ENCODE assay signal across 1 cellular context in the genomic region with DNA sequence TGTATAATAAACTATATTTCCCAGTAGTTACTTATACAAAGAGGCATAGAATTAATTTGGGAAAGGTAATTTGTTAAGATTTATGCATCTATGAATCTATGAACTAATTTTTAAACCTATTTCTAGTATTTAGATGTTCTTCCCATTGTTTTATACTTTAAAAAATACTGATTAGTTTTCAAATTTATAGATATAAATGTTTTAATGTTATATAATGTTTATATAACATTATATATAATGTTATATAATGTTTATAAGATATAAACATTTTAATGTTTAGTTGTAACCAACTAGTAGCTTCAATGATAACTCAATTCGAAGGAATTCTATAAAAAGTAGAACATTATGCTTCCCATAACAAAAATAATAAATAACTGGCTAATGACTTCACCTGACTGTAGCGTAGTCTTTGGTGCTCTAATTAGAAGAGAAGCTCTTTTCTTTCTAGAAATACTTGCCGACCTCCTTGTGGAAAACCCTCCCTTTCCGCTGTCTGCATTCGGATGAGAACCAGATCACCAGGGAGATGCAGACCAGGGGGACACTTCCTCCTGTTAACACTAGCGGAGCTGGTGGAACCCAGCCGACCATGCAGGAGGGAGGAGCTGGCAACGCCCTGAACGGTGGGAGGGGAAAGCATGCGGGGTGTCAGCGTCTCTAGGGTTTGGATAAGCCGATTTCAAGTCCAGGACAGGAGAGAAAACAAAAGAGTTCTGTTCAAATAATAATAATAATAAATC.
TF ChIP-seq lines count a peak whose summit lies in the region.

No MANE protein-coding gene starts in this region.

TF ChIP-seq in GM12878, 131 proteins besides CTCF, POLR2A, EP300 and RAD21 (continued from another document):
- TF ChIP-seq, protein P1, sequence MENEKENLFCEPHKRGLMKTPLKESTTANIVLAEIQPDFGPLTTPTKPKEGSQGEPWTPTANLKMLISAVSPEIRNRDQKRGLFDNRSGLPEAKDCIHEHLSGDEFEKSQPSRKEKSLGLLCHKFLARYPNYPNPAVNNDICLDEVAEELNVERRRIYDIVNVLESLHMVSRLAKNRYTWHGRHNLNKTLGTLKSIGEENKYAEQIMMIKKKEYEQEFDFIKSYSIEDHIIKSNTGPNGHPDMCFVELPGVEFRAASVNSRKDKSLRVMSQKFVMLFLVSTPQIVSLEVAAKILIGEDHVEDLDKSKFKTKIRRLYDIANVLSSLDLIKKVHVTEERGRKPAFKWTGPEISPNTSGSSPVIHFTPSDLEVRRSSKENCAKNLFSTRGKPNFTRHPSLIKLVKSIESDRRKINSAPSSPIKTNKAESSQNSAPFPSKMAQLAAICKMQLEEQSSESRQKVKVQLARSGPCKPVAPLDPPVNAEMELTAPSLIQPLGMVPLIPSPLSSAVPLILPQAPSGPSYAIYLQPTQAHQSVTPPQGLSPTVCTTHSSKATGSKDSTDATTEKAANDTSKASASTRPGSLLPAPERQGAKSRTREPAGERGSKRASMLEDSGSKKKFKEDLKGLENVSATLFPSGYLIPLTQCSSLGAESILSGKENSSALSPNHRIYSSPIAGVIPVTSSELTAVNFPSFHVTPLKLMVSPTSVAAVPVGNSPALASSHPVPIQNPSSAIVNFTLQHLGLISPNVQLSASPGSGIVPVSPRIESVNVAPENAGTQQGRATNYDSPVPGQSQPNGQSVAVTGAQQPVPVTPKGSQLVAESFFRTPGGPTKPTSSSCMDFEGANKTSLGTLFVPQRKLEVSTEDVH (IDR thresholded peaks at IDR 0.05; ENCODE audit: low read depth, partially characterized antibody) = no peak
- TF ChIP-seq, protein P2, sequence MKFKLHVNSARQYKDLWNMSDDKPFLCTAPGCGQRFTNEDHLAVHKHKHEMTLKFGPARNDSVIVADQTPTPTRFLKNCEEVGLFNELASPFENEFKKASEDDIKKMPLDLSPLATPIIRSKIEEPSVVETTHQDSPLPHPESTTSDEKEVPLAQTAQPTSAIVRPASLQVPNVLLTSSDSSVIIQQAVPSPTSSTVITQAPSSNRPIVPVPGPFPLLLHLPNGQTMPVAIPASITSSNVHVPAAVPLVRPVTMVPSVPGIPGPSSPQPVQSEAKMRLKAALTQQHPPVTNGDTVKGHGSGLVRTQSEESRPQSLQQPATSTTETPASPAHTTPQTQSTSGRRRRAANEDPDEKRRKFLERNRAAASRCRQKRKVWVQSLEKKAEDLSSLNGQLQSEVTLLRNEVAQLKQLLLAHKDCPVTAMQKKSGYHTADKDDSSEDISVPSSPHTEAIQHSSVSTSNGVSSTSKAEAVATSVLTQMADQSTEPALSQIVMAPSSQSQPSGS (IDR thresholded peaks at IDR 0.05; ENCODE audit: low read length) = no peak
- TF ChIP-seq JUND (IDR thresholded peaks at IDR 0.05; ENCODE audit: low read depth, low read length) (no peak), EED (IDR thresholded peaks at IDR 0.05; ENCODE audit: low read depth) (peak; percentile 53; the same call in 1 of the 2 replicates), POLR2AphosphoS5 (IDR thresholded peaks at IDR 0.05; ENCODE audit: low read length) (peak; percentile 26; the same call in 1 of the 2 replicates), GABPA (IDR thresholded peaks at IDR 0.05; ENCODE audit: low read depth) (peak; percentile 73), SMC3 (IDR thresholded peaks at IDR 0.05; ENCODE audit: borderline replicate concordance, low read length) (no peak), NBN (IDR thresholded peaks at IDR 0.05) (0 out of 2 replicates have a peak, but pooled peaks have one; percentile 32), RCOR1 (conservative IDR thresholded peaks at IDR 0.05; ENCODE audit: low read depth, low read length) (no peak), RBBP5 (conservative IDR thresholded peaks at IDR 0.05) (no peak), NFIC (IDR thresholded peaks at IDR 0.05; ENCODE audit: low read depth, low read length) (no peak), TAF1 (IDR thresholded peaks at IDR 0.05; ENCODE audit: borderline replicate concordance, low read depth, low read length) (0 out of 2 replicates have a peak, but pooled peaks have one; percentile 13), ZNF274 (IDR thresholded peaks at IDR 0.05; ENCODE audit: insufficient read depth, insufficient read length) (no peak), HDGF (IDR thresholded peaks at IDR 0.05) (peak; percentile 28; the same call in 1 of the 2 replicates), STAT1 (conservative IDR thresholded peaks at IDR 0.05) (no peak), ZNF24 (IDR thresholded peaks at IDR 0.05) (no peak), CBX5 (IDR thresholded peaks at IDR 0.05; ENCODE audit: low read depth) (no peak), TCF3 (IDR thresholded peaks at IDR 0.05; ENCODE audit: borderline replicate concordance, insufficient read depth, low read depth, low read length) (no peak), IKZF1 (conservative IDR thresholded peaks at IDR 0.05) (peak; percentile 62), IRF4 (IDR thresholded peaks at IDR 0.05; ENCODE audit: low read depth, low read length) (no peak), IKZF2 (IDR thresholded peaks at IDR 0.05) (peak; percentile 41 to 55; a peak in 2 of 4 replicates), CHD4 (IDR thresholded peaks at IDR 0.05) (no peak), KAT2A (conservative IDR thresholded peaks at IDR 0.05; ENCODE audit: control insufficient read depth, low read depth, low read length) (no peak), DPF2 (IDR thresholded peaks at IDR 0.05) (no peak), SIX5 (IDR thresholded peaks at IDR 0.05; ENCODE audit: low read depth, low read length, severe bottlenecking) (no peak), HCFC1 (IDR thresholded peaks at IDR 0.05; ENCODE audit: low read length) (no peak), NR2F1 (conservative IDR thresholded peaks at IDR 0.05) (no peak), NFYA (IDR thresholded peaks at IDR 0.05; ENCODE audit: borderline replicate concordance, low read depth, low read length) (no peak), ZNF622 (IDR thresholded peaks at IDR 0.05) (no peak), MTA2 (IDR thresholded peaks at IDR 0.05; ENCODE audit: low read depth) (no peak), BRCA1 (IDR thresholded peaks at IDR 0.05; ENCODE audit: low read depth, low read length) (no peak), ZSCAN29 (IDR thresholded peaks at IDR 0.05) (peak; percentile 99), RAD51 (IDR thresholded peaks at IDR 0.05) (no peak), CREB1 (IDR thresholded peaks at IDR 0.05; ENCODE audit: low read depth) (no peak)
- TF ChIP-seq, protein P3, sequence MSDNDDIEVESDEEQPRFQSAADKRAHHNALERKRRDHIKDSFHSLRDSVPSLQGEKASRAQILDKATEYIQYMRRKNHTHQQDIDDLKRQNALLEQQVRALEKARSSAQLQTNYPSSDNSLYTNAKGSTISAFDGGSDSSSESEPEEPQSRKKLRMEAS (IDR thresholded peaks at IDR 0.05; ENCODE audit: low read depth, low read length) = no peak
- TF ChIP-seq, protein P4, sequence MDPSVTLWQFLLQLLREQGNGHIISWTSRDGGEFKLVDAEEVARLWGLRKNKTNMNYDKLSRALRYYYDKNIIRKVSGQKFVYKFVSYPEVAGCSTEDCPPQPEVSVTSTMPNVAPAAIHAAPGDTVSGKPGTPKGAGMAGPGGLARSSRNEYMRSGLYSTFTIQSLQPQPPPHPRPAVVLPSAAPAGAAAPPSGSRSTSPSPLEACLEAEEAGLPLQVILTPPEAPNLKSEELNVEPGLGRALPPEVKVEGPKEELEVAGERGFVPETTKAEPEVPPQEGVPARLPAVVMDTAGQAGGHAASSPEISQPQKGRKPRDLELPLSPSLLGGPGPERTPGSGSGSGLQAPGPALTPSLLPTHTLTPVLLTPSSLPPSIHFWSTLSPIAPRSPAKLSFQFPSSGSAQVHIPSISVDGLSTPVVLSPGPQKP (IDR thresholded peaks at IDR 0.05; ENCODE audit: low read depth, low read length) = no peak
- TF ChIP-seq, protein P5, sequence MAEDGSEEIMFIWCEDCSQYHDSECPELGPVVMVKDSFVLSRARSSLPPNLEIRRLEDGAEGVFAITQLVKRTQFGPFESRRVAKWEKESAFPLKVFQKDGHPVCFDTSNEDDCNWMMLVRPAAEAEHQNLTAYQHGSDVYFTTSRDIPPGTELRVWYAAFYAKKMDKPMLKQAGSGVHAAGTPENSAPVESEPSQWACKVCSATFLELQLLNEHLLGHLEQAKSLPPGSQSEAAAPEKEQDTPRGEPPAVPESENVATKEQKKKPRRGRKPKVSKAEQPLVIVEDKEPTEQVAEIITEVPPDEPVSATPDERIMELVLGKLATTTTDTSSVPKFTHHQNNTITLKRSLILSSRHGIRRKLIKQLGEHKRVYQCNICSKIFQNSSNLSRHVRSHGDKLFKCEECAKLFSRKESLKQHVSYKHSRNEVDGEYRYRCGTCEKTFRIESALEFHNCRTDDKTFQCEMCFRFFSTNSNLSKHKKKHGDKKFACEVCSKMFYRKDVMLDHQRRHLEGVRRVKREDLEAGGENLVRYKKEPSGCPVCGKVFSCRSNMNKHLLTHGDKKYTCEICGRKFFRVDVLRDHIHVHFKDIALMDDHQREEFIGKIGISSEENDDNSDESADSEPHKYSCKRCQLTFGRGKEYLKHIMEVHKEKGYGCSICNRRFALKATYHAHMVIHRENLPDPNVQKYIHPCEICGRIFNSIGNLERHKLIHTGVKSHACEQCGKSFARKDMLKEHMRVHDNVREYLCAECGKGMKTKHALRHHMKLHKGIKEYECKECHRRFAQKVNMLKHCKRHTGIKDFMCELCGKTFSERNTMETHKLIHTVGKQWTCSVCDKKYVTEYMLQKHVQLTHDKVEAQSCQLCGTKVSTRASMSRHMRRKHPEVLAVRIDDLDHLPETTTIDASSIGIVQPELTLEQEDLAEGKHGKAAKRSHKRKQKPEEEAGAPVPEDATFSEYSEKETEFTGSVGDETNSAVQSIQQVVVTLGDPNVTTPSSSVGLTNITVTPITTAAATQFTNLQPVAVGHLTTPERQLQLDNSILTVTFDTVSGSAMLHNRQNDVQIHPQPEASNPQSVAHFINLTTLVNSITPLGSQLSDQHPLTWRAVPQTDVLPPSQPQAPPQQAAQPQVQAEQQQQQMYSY (CRISPR knock-in tag; IDR thresholded peaks at IDR 0.05) = no peak
- TF ChIP-seq, protein P6, sequence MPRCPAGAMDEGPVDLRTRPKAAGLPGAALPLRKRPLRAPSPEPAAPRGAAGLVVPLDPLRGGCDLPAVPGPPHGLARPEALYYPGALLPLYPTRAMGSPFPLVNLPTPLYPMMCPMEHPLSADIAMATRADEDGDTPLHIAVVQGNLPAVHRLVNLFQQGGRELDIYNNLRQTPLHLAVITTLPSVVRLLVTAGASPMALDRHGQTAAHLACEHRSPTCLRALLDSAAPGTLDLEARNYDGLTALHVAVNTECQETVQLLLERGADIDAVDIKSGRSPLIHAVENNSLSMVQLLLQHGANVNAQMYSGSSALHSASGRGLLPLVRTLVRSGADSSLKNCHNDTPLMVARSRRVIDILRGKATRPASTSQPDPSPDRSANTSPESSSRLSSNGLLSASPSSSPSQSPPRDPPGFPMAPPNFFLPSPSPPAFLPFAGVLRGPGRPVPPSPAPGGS (IDR thresholded peaks at IDR 0.05; ENCODE audit: borderline replicate concordance, insufficient read depth, low read depth, low read length, poor library complexity, severe bottlenecking) = no peak
- TF ChIP-seq, protein P7, sequence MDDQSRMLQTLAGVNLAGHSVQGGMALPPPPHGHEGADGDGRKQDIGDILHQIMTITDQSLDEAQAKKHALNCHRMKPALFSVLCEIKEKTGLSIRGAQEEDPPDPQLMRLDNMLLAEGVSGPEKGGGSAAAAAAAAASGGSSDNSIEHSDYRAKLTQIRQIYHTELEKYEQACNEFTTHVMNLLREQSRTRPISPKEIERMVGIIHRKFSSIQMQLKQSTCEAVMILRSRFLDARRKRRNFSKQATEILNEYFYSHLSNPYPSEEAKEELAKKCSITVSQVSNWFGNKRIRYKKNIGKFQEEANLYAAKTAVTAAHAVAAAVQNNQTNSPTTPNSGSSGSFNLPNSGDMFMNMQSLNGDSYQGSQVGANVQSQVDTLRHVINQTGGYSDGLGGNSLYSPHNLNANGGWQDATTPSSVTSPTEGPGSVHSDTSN (IDR thresholded peaks at IDR 0.05; ENCODE audit: insufficient replicate concordance, low read depth, low read length) = no peak
- TF ChIP-seq, protein P8, sequence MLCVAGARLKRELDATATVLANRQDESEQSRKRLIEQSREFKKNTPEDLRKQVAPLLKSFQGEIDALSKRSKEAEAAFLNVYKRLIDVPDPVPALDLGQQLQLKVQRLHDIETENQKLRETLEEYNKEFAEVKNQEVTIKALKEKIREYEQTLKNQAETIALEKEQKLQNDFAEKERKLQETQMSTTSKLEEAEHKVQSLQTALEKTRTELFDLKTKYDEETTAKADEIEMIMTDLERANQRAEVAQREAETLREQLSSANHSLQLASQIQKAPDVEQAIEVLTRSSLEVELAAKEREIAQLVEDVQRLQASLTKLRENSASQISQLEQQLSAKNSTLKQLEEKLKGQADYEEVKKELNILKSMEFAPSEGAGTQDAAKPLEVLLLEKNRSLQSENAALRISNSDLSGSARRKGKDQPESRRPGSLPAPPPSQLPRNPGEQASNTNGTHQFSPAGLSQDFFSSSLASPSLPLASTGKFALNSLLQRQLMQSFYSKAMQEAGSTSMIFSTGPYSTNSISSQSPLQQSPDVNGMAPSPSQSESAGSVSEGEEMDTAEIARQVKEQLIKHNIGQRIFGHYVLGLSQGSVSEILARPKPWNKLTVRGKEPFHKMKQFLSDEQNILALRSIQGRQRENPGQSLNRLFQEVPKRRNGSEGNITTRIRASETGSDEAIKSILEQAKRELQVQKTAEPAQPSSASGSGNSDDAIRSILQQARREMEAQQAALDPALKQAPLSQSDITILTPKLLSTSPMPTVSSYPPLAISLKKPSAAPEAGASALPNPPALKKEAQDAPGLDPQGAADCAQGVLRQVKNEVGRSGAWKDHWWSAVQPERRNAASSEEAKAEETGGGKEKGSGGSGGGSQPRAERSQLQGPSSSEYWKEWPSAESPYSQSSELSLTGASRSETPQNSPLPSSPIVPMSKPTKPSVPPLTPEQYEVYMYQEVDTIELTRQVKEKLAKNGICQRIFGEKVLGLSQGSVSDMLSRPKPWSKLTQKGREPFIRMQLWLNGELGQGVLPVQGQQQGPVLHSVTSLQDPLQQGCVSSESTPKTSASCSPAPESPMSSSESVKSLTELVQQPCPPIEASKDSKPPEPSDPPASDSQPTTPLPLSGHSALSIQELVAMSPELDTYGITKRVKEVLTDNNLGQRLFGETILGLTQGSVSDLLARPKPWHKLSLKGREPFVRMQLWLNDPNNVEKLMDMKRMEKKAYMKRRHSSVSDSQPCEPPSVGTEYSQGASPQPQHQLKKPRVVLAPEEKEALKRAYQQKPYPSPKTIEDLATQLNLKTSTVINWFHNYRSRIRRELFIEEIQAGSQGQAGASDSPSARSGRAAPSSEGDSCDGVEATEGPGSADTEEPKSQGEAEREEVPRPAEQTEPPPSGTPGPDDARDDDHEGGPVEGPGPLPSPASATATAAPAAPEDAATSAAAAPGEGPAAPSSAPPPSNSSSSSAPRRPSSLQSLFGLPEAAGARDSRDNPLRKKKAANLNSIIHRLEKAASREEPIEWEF (IDR thresholded peaks at IDR 0.05; ENCODE audit: insufficient replicate concordance, low read depth, low read length) = no peak
- TF ChIP-seq, protein P9, sequence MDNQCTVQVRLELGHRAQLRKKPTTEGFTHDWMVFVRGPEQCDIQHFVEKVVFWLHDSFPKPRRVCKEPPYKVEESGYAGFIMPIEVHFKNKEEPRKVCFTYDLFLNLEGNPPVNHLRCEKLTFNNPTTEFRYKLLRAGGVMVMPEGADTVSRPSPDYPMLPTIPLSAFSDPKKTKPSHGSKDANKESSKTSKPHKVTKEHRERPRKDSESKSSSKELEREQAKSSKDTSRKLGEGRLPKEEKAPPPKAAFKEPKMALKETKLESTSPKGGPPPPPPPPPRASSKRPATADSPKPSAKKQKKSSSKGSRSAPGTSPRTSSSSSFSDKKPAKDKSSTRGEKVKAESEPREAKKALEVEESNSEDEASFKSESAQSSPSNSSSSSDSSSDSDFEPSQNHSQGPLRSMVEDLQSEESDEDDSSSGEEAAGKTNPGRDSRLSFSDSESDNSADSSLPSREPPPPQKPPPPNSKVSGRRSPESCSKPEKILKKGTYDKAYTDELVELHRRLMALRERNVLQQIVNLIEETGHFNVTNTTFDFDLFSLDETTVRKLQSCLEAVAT (IDR thresholded peaks at IDR 0.05) = peak; percentile 32; the same call in 1 of the 2 replicates
TF ChIP-seq in GM12878: peak in this region for 19.
